Comparison of ENCODE assay signal across 14 cellular contexts in genomic region chr5:171316258-171317121, GRCh38. TPM values are rescaled to one million over a fixed set of nuclear protein-coding genes. Genes with fewer than 3 reads are reported as not detected.
A peak's percentile ranks its signal among the peaks of the same experiment; 100 is the strongest.
DNase-seq lines count a peak whose midpoint lies in the region; ATAC-seq, FAIRE-seq and TF ChIP-seq lines count a peak whose summit lies in the region.
"Had no signal": no experiment of that assay in that cellular context is flagged by ENCODE, and none has a peak within 500 bp of the region (broad histone marks: within the 10 kb centered on the region; RNA-seq: fewer than 3 reads in every experiment).

No MANE protein-coding gene starts in this region.

- peak overlapping the region; percentile 54 for H3K4me2 ChIP-seq in astrocyte (ENCODE audit: low read length)

- H3K4me1 Mint-ChIP-seq in astrocyte (ENCODE audit: low read depth, unreplicated experiment) (no peaks in the 10 kb centered on the region), immature natural killer cell (peaks cover 22 to 23% of the 10 kb centered on the region in 2 donors)

- H3K4me1 ChIP-seq in ES-I3 (ENCODE audit: insufficient read depth, low read length) = peaks cover 6% of the 10 kb centered on the region
- H3K4me1 ChIP-seq in astrocyte (ENCODE audit: insufficient read depth, low read length) = peaks cover 8% of the 10 kb centered on the region

- peaks cover 2% of the 10 kb centered on the region for H3K36me3 Mint-ChIP-seq in astrocyte (ENCODE audit: low read depth, unreplicated experiment)
- peaks cover 0 to 5% (median 4%) of the 10 kb centered on the region in 3 donors for H3K36me3 Mint-ChIP-seq in immature natural killer cell
- H3K36me3 Mint-ChIP-seq: activated naive CD4-positive, alpha-beta T cell treated with anti-CD3 and anti-CD28 coated beads, Interleukin-2, amount 50 U/mL, for 24 hours had no signal

- H3K9ac ChIP-seq in ES-I3 (ENCODE audit: low read depth, low read length) (peak overlapping the region; percentile 9; the same call in 1 of the 2 replicates), astrocyte (ENCODE audit: low read length) (no peak overlapping the region)

- no peak overlapping the region for H3K27ac ChIP-seq in astrocyte (ENCODE audit: low read depth, low read length)
- H3K27ac ChIP-seq: vagina had no signal

- H2AFZ ChIP-seq in astrocyte (ENCODE audit: low read depth, low read length) = no peak overlapping the region

- no peaks in the 10 kb centered on the region for H3K9me3 ChIP-seq in ES-I3 (ENCODE audit: control insufficient read depth, insufficient read depth, low read length)
- H3K9me3 ChIP-seq in astrocyte (ENCODE audit: insufficient read depth, low read depth, low read length) = no peaks in the 10 kb centered on the region
- H3K9me3 ChIP-seq: vagina had no signal

- H3K27me3 Mint-ChIP-seq in astrocyte (ENCODE audit: low read depth, unreplicated experiment) (peaks cover 80% of the 10 kb centered on the region), immature natural killer cell (ENCODE audit: low read depth in 3 of 3) (peaks cover 16 to 41% (median 34%) of the 10 kb centered on the region in 3 donors)

- DNase-seq in astrocyte (ENCODE audit: low read depth) (no peak), immature natural killer cell (no peak), retina (peak; percentile 84), KBM-7 (no peak), NCI-H345 treated with DMSO at 0.1 percent for 48 hours (lab: John Stamatoyannopoulos, UW; ENCODE audit: unreplicated experiment) (no peak), AG08396 (ENCODE audit: low spot score) (no peak)
- DNase-seq: MM.1S had no signal

- H3K27ac Mint-ChIP-seq in astrocyte (ENCODE audit: unreplicated experiment) (no peak overlapping the region), immature natural killer cell (no peak overlapping the region)
- H3K27ac Mint-ChIP-seq: activated naive CD4-positive, alpha-beta T cell treated with anti-CD3 and anti-CD28 coated beads, Interleukin-2, amount 50 U/mL, for 24 hours; progenitor cell of endocrine pancreas had no signal

- in situ Hi-C loops in KBM-7 (cut with MboI; ENCODE audit: low pct_unique_long_range_greater_than_20kb, low sequenced_read_pairs) = no loop called here

- peaks cover 93% of the 10 kb centered on the region for H3K27me3 ChIP-seq in astrocyte (ENCODE audit: insufficient read depth, low read length)

- H3K79me2 ChIP-seq in astrocyte (ENCODE audit: insufficient read depth, low read length) = no peaks in the 10 kb centered on the region

- H3K36me3 ChIP-seq in ES-I3 (ENCODE audit: insufficient read depth, low read length) = no peaks in the 10 kb centered on the region
- H3K36me3 ChIP-seq in astrocyte (ENCODE audit: insufficient read depth, low read length) = no peaks in the 10 kb centered on the region
- H3K36me3 ChIP-seq: vagina had no signal

- no peak for ATAC-seq in GM21786 (IDR thresholded peaks at IDR 0.05; ENCODE audit: unreplicated experiment)

- no peak for FAIRE-seq in astrocyte (lab: Jason Lieb, UNC)
- FAIRE-seq: GM12892 had no signal

- no peak for TF ChIP-seq CTCF in astrocyte (IDR thresholded peaks at IDR 0.05; ENCODE audit: insufficient read depth, low read depth, low read length)

- H3K4me3 Mint-ChIP-seq in astrocyte (ENCODE audit: unreplicated experiment) (no peak overlapping the region), immature natural killer cell (peak overlapping the region in 3 of 5 donors; percentile 7 to 21 (median 13))
- H3K4me3 Mint-ChIP-seq: activated naive CD4-positive, alpha-beta T cell treated with anti-CD3 and anti-CD28 coated beads, Interleukin-2, amount 50 U/mL, for 24 hours had no signal

- peaks cover 18% of the 10 kb centered on the region for H4K20me1 ChIP-seq in astrocyte (ENCODE audit: insufficient read depth, low read length)

- H3K9me3 Mint-ChIP-seq in astrocyte (ENCODE audit: unreplicated experiment) (peaks cover 19% of the 10 kb centered on the region), immature natural killer cell (peaks cover 0 to 3% (median 0%) of the 10 kb centered on the region in 6 donors)
- H3K9me3 Mint-ChIP-seq: activated naive CD4-positive, alpha-beta T cell treated with anti-CD3 and anti-CD28 coated beads, Interleukin-2, amount 50 U/mL, for 24 hours had no signal

- H3K4me3 ChIP-seq in astrocyte (ENCODE audit: insufficient read depth, low read depth, low read length) = no peak overlapping the region

RNA-seq across cellular contexts. Expression of gene TLX3, which starts 7.4 kb away (rescaled TPM):
- not detected in 2 replicates for total RNA-seq in astrocyte
- not detected for polyA plus RNA-seq in immature natural killer cell
- total RNA-seq: NCI-H460, progenitor cell of endocrine pancreas, vagina had no signal
